In the genomic region with DNA sequence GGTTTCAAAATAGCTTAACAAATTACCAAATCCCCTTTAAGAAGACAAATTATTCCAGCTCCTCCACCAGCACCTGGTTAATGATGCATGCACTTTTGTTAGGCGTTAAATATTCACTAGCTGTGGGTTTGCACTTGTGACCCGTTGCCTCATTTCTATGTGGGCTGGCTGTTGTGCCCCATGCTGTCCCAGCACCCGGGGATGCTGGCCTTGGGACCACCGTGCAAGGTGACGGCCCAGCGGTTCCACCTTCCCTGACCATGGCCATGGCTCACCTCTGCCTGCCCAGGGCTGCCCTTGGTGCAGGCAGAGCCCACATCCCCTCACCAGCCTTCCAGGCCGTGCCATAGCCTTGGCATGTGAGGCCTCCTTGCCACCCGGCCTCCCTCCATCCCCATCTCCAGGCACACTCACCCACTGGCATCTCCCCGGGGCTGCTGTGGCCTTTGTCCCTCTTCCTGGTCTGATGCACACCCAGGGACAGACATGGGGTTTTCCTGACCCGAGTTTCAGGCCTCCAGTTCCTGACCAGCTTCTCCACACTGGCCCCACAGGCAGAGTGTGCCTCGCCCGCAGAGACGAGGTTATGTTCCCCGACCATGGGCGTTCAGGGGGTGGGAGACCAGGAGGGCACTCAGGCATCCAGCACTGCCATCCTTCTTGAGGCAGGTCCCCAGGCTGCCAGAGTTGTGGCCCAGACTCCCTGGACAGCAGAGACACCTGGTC, we compare ENCODE assay signal across 30 cellular contexts. TPM values are rescaled to one million over a fixed set of nuclear protein-coding genes. Genes with fewer than 3 reads are reported as not detected.
A peak's percentile ranks its signal among the peaks of the same experiment; 100 is the strongest.
DNase-seq lines count a peak whose midpoint lies in the region; ATAC-seq, FAIRE-seq and TF ChIP-seq lines count a peak whose summit lies in the region.
"Had no signal": no experiment of that assay in that cellular context is flagged by ENCODE, and none has a peak within 500 bp of the region (broad histone marks: within the 10 kb centered on the region; RNA-seq: fewer than 3 reads in every experiment).

No MANE protein-coding gene starts in this region.

- CTCF ChIA-PET in activated CD8-positive, alpha-beta memory T cell treated with anti-CD3 and anti-CD28 coated beads, Interleukin-2, amount 10 ng/mL, durations not matched to agents 7 days and 5 days (lab: Charles Lee), result no interaction called here

- DNase-seq in CD14-positive monocyte (ENCODE audit: low spot score), result peak; percentile 30
- peak; percentile 85 for DNase-seq in chondrocyte (ENCODE audit: low spot score)
- peak; percentile 70 for DNase-seq in kidney
- peak; percentile 8 to 43 for DNase-seq in psoas muscle
- DNase-seq in T-helper 17 cell, result no peak
- DNase-seq in activated CD8-positive, alpha-beta memory T cell treated with anti-CD3 and anti-CD28 coated beads, Interleukin-2, amount 10 ng/mL, durations not matched to agents 7 days and 5 days, result no peak
- DNase-seq in stimulated activated CD4-positive, alpha-beta T cell treated with anti-CD3 and anti-CD28 coated beads, Interleukin-4, amount 100 ng/mL, for 24 hours, result no peak
- DNase-seq in NCI-H446 (lab: John Stamatoyannopoulos, UW), result no peak
- DNase-seq: activated CD4-positive, alpha-beta memory T cell treated with anti-CD3 and anti-CD28 coated beads for 36 hours; activated CD4-positive, CD25-positive, alpha-beta regulatory T cell; activated CD8-positive, alpha-beta memory T cell treated with anti-CD3 and anti-CD28 coated beads, Interleukin-2, amount 50 U/mL, for 48 hours; activated naive CD4-positive, alpha-beta T cell treated with anti-CD3 and anti-CD28 coated beads, Interleukin-2, amount 50 U/mL, for 16 hours; brain microvascular endothelial cell; CD4-positive, CD25-positive, alpha-beta regulatory T cell; esophagus squamous epithelium; foreskin keratinocyte; NCI-H1092 treated with DMSO at 0.1 percent for 48 hours; NCI-H1694 treated with DMSO at 0.1 percent for 48 hours; NCI-H82; stimulated activated naive CD4-positive, alpha-beta T cell treated with Interleukin-2 at 50 U/mL for 16 hours; T-helper 1 cell had no signal

- H3K27ac Mint-ChIP-seq in CD14-positive monocyte (no peak overlapping the region), chondrocyte (ENCODE audit: unreplicated experiment) (no peak overlapping the region), T-helper 17 cell (no peak overlapping the region)
- no peak overlapping the region for H3K27ac Mint-ChIP-seq in activated CD8-positive, alpha-beta memory T cell treated with anti-CD3 and anti-CD28 coated beads, Interleukin-2, amount 10 ng/mL, durations not matched to agents 7 days and 5 days
- H3K27ac Mint-ChIP-seq: activated CD4-positive, alpha-beta memory T cell treated with anti-CD3 and anti-CD28 coated beads for 36 hours; activated T-helper 2 cell treated with anti-CD3 and anti-CD28 coated beads, Interferon-gamma antibody, Interleukin-2, Interleukin-4, amounts not matched to agents 10 μg/mL and 5 μg/mL and 100 μg/mL, durations not matched to agents 14 hours and 24 hours and 36 hours; CD4-positive, CD25-positive, alpha-beta regulatory T cell had no signal

- H3K9me3 ChIP-seq in kidney (ENCODE audit: control insufficient read depth in 1 of 2, low read length in 2 of 2) (no peaks in the 10 kb centered on the region), psoas muscle (no peaks in the 10 kb centered on the region), T-helper 17 cell (ENCODE audit: control insufficient read depth, low read length, poor library complexity, severe bottlenecking) (no peaks in the 10 kb centered on the region)
- H3K9me3 ChIP-seq: esophagus squamous epithelium, heart right ventricle, suprapubic skin, upper lobe of right lung had no signal

- intact Hi-C loops in CD14-positive monocyte (cut with micrococcal nuclease), result no loop called here
- intact Hi-C loops in kidney (cut with DNase I), result no loop called here
- intact Hi-C loops in psoas muscle (cut with DNase I), result no loop called here

- H3K4me1 ChIP-seq in kidney (ENCODE audit: control insufficient read depth in 1 of 2, insufficient read depth in 1 of 2, low read depth in 1 of 2, low read length in 2 of 2) (peaks cover 8 to 14% of the 10 kb centered on the region in 2 donors), psoas muscle (no peaks in the 10 kb centered on the region)
- H3K4me1 ChIP-seq: foreskin keratinocyte, upper lobe of right lung had no signal

- H3K36me3 ChIP-seq in kidney (ENCODE audit: control insufficient read depth in 1 of 2, insufficient read depth in 2 of 2, low read length in 2 of 2) (no peaks in the 10 kb centered on the region), psoas muscle (ENCODE audit: insufficient read depth in 1 of 2, low read depth in 1 of 2) (no peaks in the 10 kb centered on the region)
- H3K36me3 ChIP-seq: brain microvascular endothelial cell, esophagus squamous epithelium, heart right ventricle, neural progenitor cell, suprapubic skin, upper lobe of right lung had no signal

- ATAC-seq in psoas muscle (no peak), T-helper 17 cell (no peak)
- no peak for ATAC-seq in activated CD8-positive, alpha-beta memory T cell treated with anti-CD3 and anti-CD28 coated beads, Interleukin-2, amount 10 ng/mL, durations not matched to agents 7 days and 5 days
- ATAC-seq: foreskin keratinocyte, heart right ventricle, upper lobe of right lung had no signal

- peaks cover 0 to 8% (median 4%) of the 10 kb centered on the region in 3 donors for H3K27me3 ChIP-seq in psoas muscle (ENCODE audit: insufficient read depth in 3 of 3, low read length in 2 of 3)
- H3K27me3 ChIP-seq: brain microvascular endothelial cell, neural progenitor cell had no signal

- no peaks in the 10 kb centered on the region for H3K9me3 Mint-ChIP-seq in CD14-positive monocyte
- H3K9me3 Mint-ChIP-seq in chondrocyte (ENCODE audit: low read depth), result no peaks in the 10 kb centered on the region
- no peaks in the 10 kb centered on the region for H3K9me3 Mint-ChIP-seq in activated CD8-positive, alpha-beta memory T cell treated with anti-CD3 and anti-CD28 coated beads, Interleukin-2, amount 10 ng/mL, durations not matched to agents 7 days and 5 days (ENCODE audit: low read depth)
- H3K9me3 Mint-ChIP-seq: activated CD4-positive, alpha-beta memory T cell treated with anti-CD3 and anti-CD28 coated beads for 36 hours; activated T-helper 2 cell treated with anti-CD3 and anti-CD28 coated beads, Interferon-gamma antibody, Interleukin-2, Interleukin-4, amounts not matched to agents 10 μg/mL and 5 μg/mL and 100 μg/mL, durations not matched to agents 14 hours and 24 hours and 36 hours had no signal

- TF ChIP-seq CTCF in CD14-positive monocyte (IDR thresholded peaks at IDR 0.05) (no peak), chondrocyte (IDR thresholded peaks at IDR 0.05) (no peak), kidney (IDR thresholded peaks at IDR 0.05; ENCODE audit: borderline replicate concordance, extremely low read depth, insufficient read depth) (no peak), psoas muscle (IDR thresholded peaks at IDR 0.05) (no peak)

- no peak overlapping the region for H3K4me3 ChIP-seq in kidney (ENCODE audit: low read length in 2 of 2)
- no peak overlapping the region for H3K4me3 ChIP-seq in psoas muscle
- H3K4me3 ChIP-seq: dorsolateral prefrontal cortex, esophagus squamous epithelium, heart right ventricle, neural progenitor cell, suprapubic skin, upper lobe of right lung had no signal

- WGBS in psoas muscle, 3 donors, result 86 to 89% (median 88%) methylated on average over 15 of the region's 15 CpGs

- no peak for FAIRE-seq in kidney (lab: Jason Lieb, UNC)
- FAIRE-seq: keratinocyte had no signal

- no peak overlapping the region for H3K9ac ChIP-seq in kidney (ENCODE audit: low read length in 2 of 2)
- H3K9ac ChIP-seq: neural progenitor cell had no signal

- H3K4me1 Mint-ChIP-seq in CD14-positive monocyte, result peaks cover 3% of the 10 kb centered on the region
- H3K4me1 Mint-ChIP-seq in chondrocyte (ENCODE audit: low read depth), result no peaks in the 10 kb centered on the region
- peaks cover 8% of the 10 kb centered on the region for H3K4me1 Mint-ChIP-seq in T-helper 17 cell
- H3K4me1 Mint-ChIP-seq in activated CD8-positive, alpha-beta memory T cell treated with anti-CD3 and anti-CD28 coated beads, Interleukin-2, amount 10 ng/mL, durations not matched to agents 7 days and 5 days, result no peaks in the 10 kb centered on the region

- H3K27ac ChIP-seq in kidney (ENCODE audit: low read depth in 2 of 2, low read length in 2 of 2) (no peak overlapping the region), psoas muscle (no peak overlapping the region)
- H3K27ac ChIP-seq: brain microvascular endothelial cell, dorsolateral prefrontal cortex, esophagus squamous epithelium, foreskin keratinocyte, heart right ventricle, neural progenitor cell, suprapubic skin, upper lobe of right lung had no signal

- H3K27me3 Mint-ChIP-seq in CD14-positive monocyte (ENCODE audit: low read depth in 3 of 3), result peaks cover 6 to 9% (median 6%) of the 10 kb centered on the region in 3 donors
- peaks cover 23% of the 10 kb centered on the region for H3K27me3 Mint-ChIP-seq in chondrocyte (ENCODE audit: low read depth)
- H3K27me3 Mint-ChIP-seq in T-helper 17 cell, result peaks cover 31% of the 10 kb centered on the region
- no peaks in the 10 kb centered on the region for H3K27me3 Mint-ChIP-seq in activated CD8-positive, alpha-beta memory T cell treated with anti-CD3 and anti-CD28 coated beads, Interleukin-2, amount 10 ng/mL, durations not matched to agents 7 days and 5 days
- H3K27me3 Mint-ChIP-seq: CD4-positive, CD25-positive, alpha-beta regulatory T cell had no signal

- H3K4me3 Mint-ChIP-seq in CD14-positive monocyte (peak overlapping the region in 1 of 2 donors; percentile 16), chondrocyte (ENCODE audit: unreplicated experiment) (no peak overlapping the region), T-helper 17 cell (no peak overlapping the region)
- H3K4me3 Mint-ChIP-seq in activated CD8-positive, alpha-beta memory T cell treated with anti-CD3 and anti-CD28 coated beads, Interleukin-2, amount 10 ng/mL, durations not matched to agents 7 days and 5 days, result no peak overlapping the region
- H3K4me3 Mint-ChIP-seq: activated CD4-positive, alpha-beta memory T cell treated with anti-CD3 and anti-CD28 coated beads for 36 hours; CD4-positive, CD25-positive, alpha-beta regulatory T cell had no signal

- H3K36me3 Mint-ChIP-seq in CD14-positive monocyte, result no peaks in the 10 kb centered on the region
- H3K36me3 Mint-ChIP-seq in chondrocyte (ENCODE audit: low read depth), result no peaks in the 10 kb centered on the region
- no peaks in the 10 kb centered on the region for H3K36me3 Mint-ChIP-seq in T-helper 17 cell (ENCODE audit: low read depth)
- no peaks in the 10 kb centered on the region for H3K36me3 Mint-ChIP-seq in activated CD8-positive, alpha-beta memory T cell treated with anti-CD3 and anti-CD28 coated beads, Interleukin-2, amount 10 ng/mL, durations not matched to agents 7 days and 5 days
- H3K36me3 Mint-ChIP-seq: activated CD4-positive, alpha-beta memory T cell treated with anti-CD3 and anti-CD28 coated beads for 36 hours; CD4-positive, CD25-positive, alpha-beta regulatory T cell; neural progenitor cell had no signal

RNA-seq across cellular contexts. Expression of a gene that starts 20.4 kb away (rescaled TPM):
- polyA plus RNA-seq in CD14-positive monocyte, result not detected
- total RNA-seq in chondrocyte, result not detected in 3 replicates
- 2.1 TPM for total RNA-seq in kidney
- polyA plus RNA-seq in kidney (ENCODE audit: insufficient read depth, low read depth, low replicate concordance), result 3.1 TPM
- 1 to 10 TPM in 1 of 4 donors, under 1 TPM in 3; 0.32 to 7.3 (median 0.33) TPM for total RNA-seq in psoas muscle
- 1 to 10 TPM in 2 of 3 donors, under 1 TPM in 1; 0.58 to 4.0 (median 1.9) TPM for polyA plus RNA-seq in psoas muscle
- not detected for total RNA-seq in T-helper 17 cell
- total RNA-seq in activated CD8-positive, alpha-beta memory T cell treated with anti-CD3 and anti-CD28 coated beads, Interleukin-2, amount 10 ng/mL, durations not matched to agents 7 days and 5 days, result not detected
- total RNA-seq: activated CD4-positive, alpha-beta memory T cell treated with anti-CD3 and anti-CD28 coated beads for 36 hours; activated T-helper 2 cell treated with anti-CD3 and anti-CD28 coated beads, Interferon-gamma antibody, Interleukin-2, Interleukin-4, amounts not matched to agents 10 μg/mL and 5 μg/mL and 100 μg/mL, durations not matched to agents 14 hours and 24 hours and 36 hours; CD4-positive, CD25-positive, alpha-beta regulatory T cell; esophagus squamous epithelium; foreskin keratinocyte; NCI-H460 had no signal
- polyA plus RNA-seq: CD4-positive, CD25-positive, alpha-beta regulatory T cell; foreskin keratinocyte; keratinocyte had no signal

RNA-seq across cellular contexts. Expression of a gene that starts 45.4 kb away (rescaled TPM):
- not detected for polyA plus RNA-seq in CD14-positive monocyte
- 0.54 to 1.2 TPM (median 0.75 TPM) in 3 replicates for total RNA-seq in chondrocyte
- 0.50 TPM for total RNA-seq in kidney
- polyA plus RNA-seq in kidney (ENCODE audit: insufficient read depth, low read depth, low replicate concordance), result 0.67 TPM
- not detected for total RNA-seq in psoas muscle
- under 1 TPM in 1 of 3 donors, not detected in 2; 0.01 TPM for polyA plus RNA-seq in psoas muscle
- not detected for total RNA-seq in T-helper 17 cell
- not detected for total RNA-seq in activated CD8-positive, alpha-beta memory T cell treated with anti-CD3 and anti-CD28 coated beads, Interleukin-2, amount 10 ng/mL, durations not matched to agents 7 days and 5 days
- total RNA-seq: activated CD4-positive, alpha-beta memory T cell treated with anti-CD3 and anti-CD28 coated beads for 36 hours; CD4-positive, CD25-positive, alpha-beta regulatory T cell; esophagus squamous epithelium; foreskin keratinocyte; HT-29; suprapubic skin; upper lobe of right lung had no signal
- polyA plus RNA-seq: CD4-positive, CD25-positive, alpha-beta regulatory T cell; foreskin keratinocyte; keratinocyte had no signal

Comparison
In these comparisons a context has a peak if more than half of its experiments do, and no peak if none do; other contexts are left out.
1. DNase-seq: peak in CD14-positive monocyte (single experiment), chondrocyte (single experiment), kidney (single experiment) and psoas muscle (2 of 2); none in T-helper 17 cell (0 of 3), activated CD8-positive, alpha-beta memory T cell treated with anti-CD3 and anti-CD28 coated beads, Interleukin-2, amount 10 ng/mL, durations not matched to agents 7 days and 5 days (single experiment), stimulated activated CD4-positive, alpha-beta T cell treated with anti-CD3 and anti-CD28 coated beads, Interleukin-4, amount 100 ng/mL, for 24 hours (single experiment) and NCI-H446 (0 of 2).